ENCODE assay signal across 16 cellular contexts in the genomic region with DNA sequence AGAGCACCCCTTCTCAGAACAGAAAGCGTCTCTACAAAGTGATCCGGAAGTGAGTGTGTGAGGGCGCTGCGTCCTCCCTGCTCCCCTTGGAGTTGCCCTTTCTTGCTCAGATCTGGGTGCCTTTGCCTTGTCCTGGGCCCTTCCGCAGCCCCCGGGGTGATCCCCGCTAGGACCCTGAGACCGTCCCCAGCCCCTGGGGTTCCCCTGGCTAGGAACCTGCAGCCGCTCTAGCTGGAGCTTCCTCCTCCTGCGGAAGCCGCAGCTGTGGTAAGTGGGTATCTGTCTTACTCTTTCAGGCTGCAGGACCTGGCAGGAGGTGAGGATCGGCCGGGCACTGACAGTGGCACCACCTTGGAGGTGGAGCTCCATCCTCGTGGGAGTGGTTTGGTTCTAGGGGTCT. TPM values are rescaled to one million over a fixed set of nuclear protein-coding genes. Genes with fewer than 3 reads are reported as not detected.
A peak's percentile ranks its signal among the peaks of the same experiment; 100 is the strongest.
DNase-seq lines count a peak whose midpoint lies in the region; ATAC-seq, FAIRE-seq and TF ChIP-seq lines count a peak whose summit lies in the region.
"Had no signal": no experiment of that assay in that cellular context is flagged by ENCODE, and none has a peak within 500 bp of the region (broad histone marks: within the 10 kb centered on the region; RNA-seq: fewer than 3 reads in every experiment).

No MANE protein-coding gene starts in this region.

- 93% methylated on average over 14 of the region's 14 CpGs for WGBS in right cardiac atrium
- WGBS in GM12878 (ENCODE audit: insufficient coverage, insufficient replicate concordance, low lambda C conversion rate, missing lambda C conversion rate): 96% methylated on average over 11 of the region's 14 CpGs
- 91 to 98% (median 94%) methylated on average over 14 of the region's 14 CpGs for WGBS in spleen, 5 donors

- CTCF ChIA-PET in GM12878 (lab: Yijun Ruan, JAX): interaction anchor here (1.0 kb wide), 1 partner anchor 10 kb away, joined by 4 read pairs; no protein-coding TSS in a partner anchor

- H3K27ac ChIP-seq in right cardiac atrium (ENCODE audit: low read length) (no peak overlapping the region), GM12878 (ENCODE audit: control insufficient read depth, insufficient read depth) (no peak overlapping the region), spleen (no peak overlapping the region)
- H3K27ac ChIP-seq: C4-2B had no signal

- peak in 2 of 3 donors; percentile 19 to 48 for DNase-seq in right cardiac atrium
- DNase-seq in left cardiac atrium: no peak
- no peak for DNase-seq in GM12878 (ENCODE audit: low read depth, low spot score)
- DNase-seq in spleen: peak; percentile 71
- no peak for DNase-seq in stimulated activated naive CD8-positive, alpha-beta T cell treated with anti-CD3 and anti-CD28 coated beads, Interleukin-15, Interleukin-2, amounts not matched to agents 100 U/mL and 50 U/mL, for 24 hours
- DNase-seq: BE2C; CD4-positive, alpha-beta memory T cell; DMS79 treated with DMSO at 0.1 percent for 48 hours; EL; GDM1 had no signal

- POLR2A ChIA-PET in GM12878 (lab: Charles Lee): no interaction called here

- no peaks in the 10 kb centered on the region for H4K20me1 ChIP-seq in GM12878 (ENCODE audit: control insufficient read depth, insufficient read depth)

- no peak for TF ChIP-seq POLR2A in GM12878 (IDR thresholded peaks at IDR 0.05; ENCODE audit: low read depth, low read length)
- TF ChIP-seq POLR2A in spleen (IDR thresholded peaks at IDR 0.05): no peak

- no peak overlapping the region for H3K4me2 ChIP-seq in GM12878 (ENCODE audit: control insufficient read depth, insufficient read depth)
- H3K4me2 ChIP-seq: GM23338 had no signal

- in situ Hi-C loops in GM12878 (cut with MboI): no loop called here

- no peak overlapping the region for H2AFZ ChIP-seq in GM12878 (ENCODE audit: control insufficient read depth, low read depth, low read length)
- H2AFZ ChIP-seq: GM23338 had no signal

- TF ChIP-seq CTCF in GM12878 (IDR thresholded peaks at IDR 0.05 in 2 of 3, conservative IDR thresholded peaks at IDR 0.05 in 1 of 3; ENCODE audit: control insufficient read depth in 2 of 3, extremely low read depth in 1 of 3, insufficient read depth in 1 of 3, low read depth in 3 of 3, low read length in 3 of 3) (no peak), spleen (IDR thresholded peaks at IDR 0.05 in 8 of 11, conservative IDR thresholded peaks at IDR 0.05 in 3 of 11) (no peak)

- no peak for TF ChIP-seq RAD21 in GM12878 (IDR thresholded peaks at IDR 0.05; ENCODE audit: insufficient read depth, low read depth, low read length)

- no peak overlapping the region for H3K4me3 ChIP-seq in right cardiac atrium (ENCODE audit: low read length)
- H3K4me3 ChIP-seq in GM12878: no peak overlapping the region
- no peak overlapping the region for H3K4me3 ChIP-seq in spleen
- H3K4me3 ChIP-seq: GM23338, HAP-1 had no signal

- no peak for FAIRE-seq in GM12878 (lab: Jason Lieb, UNC)
- FAIRE-seq: A204.1 had no signal

- H3K27me3 ChIP-seq in right cardiac atrium (ENCODE audit: control insufficient read depth, insufficient read depth) (no peaks in the 10 kb centered on the region), GM12878 (replicated peaks in 1 of 2; ENCODE audit: control insufficient read depth in 2 of 2, insufficient read depth in 2 of 2, low read length in 1 of 2) (no peaks in the 10 kb centered on the region), spleen (replicated peaks in 1 of 7) (no peaks in the 10 kb centered on the region)
- H3K27me3 ChIP-seq: BE2C had no signal

- H3K9me3 ChIP-seq in right cardiac atrium (ENCODE audit: control insufficient read depth, low read length) (no peaks in the 10 kb centered on the region), GM12878 (replicated peaks; ENCODE audit: control insufficient read depth, insufficient read depth, low read length) (no peaks in the 10 kb centered on the region), spleen (no peaks in the 10 kb centered on the region)
- H3K9me3 ChIP-seq: BE2C, HAP-1 had no signal

- H3K79me2 ChIP-seq in GM12878 (ENCODE audit: control insufficient read depth, insufficient read depth, low read length): no peaks in the 10 kb centered on the region; the same call in 1 of the 2 replicates

- H3K4me1 ChIP-seq in right cardiac atrium (ENCODE audit: control insufficient read depth, insufficient read depth, low read length) (no peaks in the 10 kb centered on the region), GM12878 (ENCODE audit: control insufficient read depth, insufficient read depth, low read length) (peaks cover 16% of the 10 kb centered on the region), spleen (peaks cover 0 to 17% (median 12%) of the 10 kb centered on the region in 6 donors)
- H3K4me1 ChIP-seq: BE2C, HAP-1 had no signal

- RAD21 ChIA-PET in GM12878 (lab: Charles Lee; ENCODE audit: unreplicated experiment): no interaction called here

- SMC1A ChIA-PET in GM12878 (lab: Charles Lee; ENCODE audit: uncharacterized antibody, unreplicated experiment): no interaction called here

- ATAC-seq in right cardiac atrium (no peak), left cardiac atrium (no peak), GM12878 (no peak), GM21717 (IDR thresholded peaks at IDR 0.05; ENCODE audit: unreplicated experiment) (no peak), GM19455 (IDR thresholded peaks at IDR 0.05; ENCODE audit: unreplicated experiment) (no peak)
- no peak for ATAC-seq in stimulated activated naive CD8-positive, alpha-beta T cell treated with anti-CD3 and anti-CD28 coated beads, Interleukin-15, Interleukin-2, amounts not matched to agents 100 U/mL and 50 U/mL, for 24 hours
- ATAC-seq: GM23338 had no signal

- no peak for TF ChIP-seq EP300 in GM12878 (IDR thresholded peaks at IDR 0.05; ENCODE audit: borderline replicate concordance in 1 of 2, control insufficient read depth in 1 of 2, low read depth in 2 of 2, low read length in 2 of 2)

- H3K9ac ChIP-seq in GM12878 (ENCODE audit: control insufficient read depth, insufficient read depth, low read length): no peak overlapping the region

- H3K36me3 ChIP-seq in GM12878 (ENCODE audit: control insufficient read depth in 2 of 2, insufficient read depth in 2 of 2, low read length in 1 of 2): peaks cover 28 to 67% of the 10 kb centered on the region in 2 experiments
- H3K36me3 ChIP-seq in spleen: peaks cover 3 to 94% (median 88%) of the 10 kb centered on the region in 6 donors

- intact Hi-C loops in right cardiac atrium (cut with DNase I) (loop anchor here in 1 of 4 donors (10.0 kb wide), 1 partner anchor 124 kb away; no protein-coding TSS in a partner anchor), left cardiac atrium (cut with DNase I) (loop anchor here in 1 of 2 donors (10.0 kb wide), 1 partner anchor 184 kb away; no protein-coding TSS in a partner anchor), GM12878 (cut with micrococcal nuclease; ENCODE audit: unreplicated experiment) (no loop called here), spleen (cut with DNase I; ENCODE audit: low total_unique reads) (no loop called here)

- BruUV-seq in GM12878 (replicated peaks; lab: Mats Ljungman, UMichigan): no TSS peak

TF ChIP-seq in GM12878, 131 proteins besides CTCF, POLR2A, EP300 and RAD21:
- TF ChIP-seq KDM1A (IDR thresholded peaks at IDR 0.05; ENCODE audit: borderline replicate concordance) (no peak), POLR2AphosphoS5 (IDR thresholded peaks at IDR 0.05; ENCODE audit: low read length) (0 out of 2 replicates have a peak, but pooled peaks have one; percentile 22)

RNA-seq across cellular contexts. Expression of a gene that starts 11.2 kb away (rescaled TPM):
- total RNA-seq in right cardiac atrium (10 to 100 TPM in 3 of 4 donors, 1 to 10 TPM in 1; 9.6 to 12.9 (median 11.1) TPM), left cardiac atrium (10 to 100 TPM; 10.6 to 14.9 TPM), GM12878 (2014; rRNA removed) (32.5 and 40.9 TPM in 2 replicates), GM12878 (2014; rRNA removed; fragmentation: Illumina TruSeq; extraction: Trizol) (22.3 and 23.8 TPM in 2 replicates), GM12878 (2021) (58.7 and 65.3 TPM in 2 replicates), spleen (10 to 100 TPM; 11.5 to 26.9 (median 20.5) TPM)
- polyA plus RNA-seq in right cardiac atrium (7.2 TPM), GM12878 (2011; rRNA removed) (21.8 and 26.0 TPM in 2 replicates), GM12878 (2014; fragmentation: Illumina TruSeq; extraction: Trizol) (27.4 and 48.9 TPM in 2 replicates), GM12878 (2014; fragmentation: Nextera tagmentation; extraction: Ambion mirVana) (1 to 10 TPM in 1 of 2 experiments, under 1 TPM in 1; 0.34 to 4.3 TPM), GM12878 (2014; rRNA removed) (29.3 and 33.8 TPM in 2 replicates), GM12878 (2016; fragmentation: Nextera tagmentation; extraction: Ambion mirVana) (10 to 100 TPM; 56.1 to 70.8 TPM), spleen (10 to 100 TPM; 12.6 to 18.8 (median 15.8) TPM)
- 118 and 141 TPM in 2 replicates for total RNA-seq in GM12878 (2013; cell fraction: nucleolus; rRNA removed)
- 12.8 TPM for polyA plus RNA-seq in GM12878 (2011; ENCODE audit: low read depth)
- 24.5 and 28.0 TPM in 2 replicates for polyA plus RNA-seq in GM12878 (2011; cell fraction: cytosol; rRNA removed)
- polyA plus RNA-seq in GM12878 (2011; cell fraction: nucleus; rRNA removed): 94.1 and 106 TPM in 2 replicates
- polyA plus RNA-seq in GM12878 (2012): 24.5 and 28.7 TPM in 2 replicates
- polyA minus RNA-seq in GM12878 (2011; rRNA and poly(A)+ RNA removed): 18.4 and 26.8 TPM in 2 replicates
- 8.8 and 11.2 TPM in 2 replicates for polyA minus RNA-seq in GM12878 (2011; cell fraction: cytosol; rRNA and poly(A)+ RNA removed)
- polyA minus RNA-seq in GM12878 (2011; cell fraction: nucleus; rRNA and poly(A)+ RNA removed): 38.6 and 59.0 TPM in 2 replicates

RNA-seq across cellular contexts. Expression of a gene that starts 24.5 kb away (rescaled TPM):
- 10 to 100 TPM; 28.6 to 36.2 (median 31.8) TPM for total RNA-seq in right cardiac atrium
- polyA plus RNA-seq in right cardiac atrium: 57.5 TPM
- total RNA-seq in left cardiac atrium: 10 to 100 TPM; 33.0 to 40.2 TPM
- 9.7 and 10.0 TPM in 2 replicates for total RNA-seq in GM12878 (2013; cell fraction: nucleolus; rRNA removed)
- 18.6 and 25.9 TPM in 2 replicates for total RNA-seq in GM12878 (2014; rRNA removed)
- 20.4 and 20.6 TPM in 2 replicates for total RNA-seq in GM12878 (2014; rRNA removed; fragmentation: Illumina TruSeq; extraction: Trizol)
- 38.3 and 39.5 TPM in 2 replicates for total RNA-seq in GM12878 (2021)
- 42.8 TPM for polyA plus RNA-seq in GM12878 (2011; ENCODE audit: low read depth)
- 43.3 and 45.6 TPM in 2 replicates for polyA plus RNA-seq in GM12878 (2011; rRNA removed)
- 75.9 and 87.5 TPM in 2 replicates for polyA plus RNA-seq in GM12878 (2011; cell fraction: cytosol; rRNA removed)
- polyA plus RNA-seq in GM12878 (2011; cell fraction: nucleus; rRNA removed): 33.9 and 42.2 TPM in 2 replicates
- 56.7 and 57.9 TPM in 2 replicates for polyA plus RNA-seq in GM12878 (2012)
- polyA plus RNA-seq in GM12878 (2014; fragmentation: Illumina TruSeq; extraction: Trizol): 30.1 and 53.5 TPM in 2 replicates
- polyA plus RNA-seq in GM12878 (2014; fragmentation: Nextera tagmentation; extraction: Ambion mirVana): 10 to 100 TPM; 12.5 to 20.2 TPM
- 51.8 and 68.2 TPM in 2 replicates for polyA plus RNA-seq in GM12878 (2014; rRNA removed)
- 10 to 100 TPM; 82.3 to 82.7 TPM for polyA plus RNA-seq in GM12878 (2016; fragmentation: Nextera tagmentation; extraction: Ambion mirVana)
- polyA minus RNA-seq in GM12878 (2011; rRNA and poly(A)+ RNA removed): 31.5 and 36.7 TPM in 2 replicates
- 7.4 and 11.2 TPM in 2 replicates for polyA minus RNA-seq in GM12878 (2011; cell fraction: cytosol; rRNA and poly(A)+ RNA removed)
- polyA minus RNA-seq in GM12878 (2011; cell fraction: nucleus; rRNA and poly(A)+ RNA removed): 9.4 and 9.8 TPM in 2 replicates
- 10 to 100 TPM; 10.5 to 36.6 (median 28.6) TPM for total RNA-seq in spleen
- polyA plus RNA-seq in spleen: 10 to 100 TPM; 39.6 to 93.8 (median 48.5) TPM

Comparison
In these comparisons a context has a peak if more than half of its experiments do, and no peak if none do; other contexts are left out.
1. DNase-seq: peak in right cardiac atrium (2 of 3) and spleen (single experiment); none in left cardiac atrium (single experiment), GM12878 (single experiment) and stimulated activated naive CD8-positive, alpha-beta T cell treated with anti-CD3 and anti-CD28 coated beads, Interleukin-15, Interleukin-2, amounts not matched to agents 100 U/mL and 50 U/mL, for 24 hours (single experiment).